Comparison of ENCODE assay signal across 10 cellular contexts in the genomic region with DNA sequence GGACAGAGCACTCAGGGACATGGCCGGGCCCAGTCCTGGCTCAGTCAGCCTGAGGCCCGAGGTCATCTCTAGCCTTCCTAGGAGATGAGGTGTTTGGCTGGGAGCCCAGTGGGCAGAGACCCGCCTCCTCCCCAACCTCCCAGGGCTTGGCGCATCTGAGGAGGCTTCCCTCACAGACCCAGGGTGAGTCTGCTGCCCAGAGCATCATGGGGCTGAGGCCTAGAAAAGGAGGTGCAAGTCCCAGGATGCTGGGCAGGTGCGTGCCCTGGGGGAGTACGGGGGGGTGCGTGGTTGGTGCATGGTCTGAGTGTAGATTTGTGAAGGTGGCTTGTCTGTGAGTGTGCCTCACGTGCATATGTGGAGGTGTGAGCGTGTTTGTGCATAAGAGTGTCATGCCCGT. TPM values are rescaled to one million over a fixed set of nuclear protein-coding genes. Genes with fewer than 3 reads are reported as not detected.
DNase-seq lines count a peak whose midpoint lies in the region; ATAC-seq, FAIRE-seq and TF ChIP-seq lines count a peak whose summit lies in the region.
"Had no signal": no experiment of that assay in that cellular context is flagged by ENCODE, and none has a peak within 500 bp of the region (broad histone marks: within the 10 kb centered on the region; RNA-seq: fewer than 3 reads in every experiment).

No MANE protein-coding gene starts in this region.

- CTCF ChIA-PET in activated naive CD4-positive, alpha-beta T cell treated with anti-CD3 and anti-CD28 coated beads for 36 hours (lab: Charles Lee): no interaction called here
- CTCF ChIA-PET in RWPE1 (lab: Yijun Ruan, JAX): no interaction called here

- no peaks in the 10 kb centered on the region for H3K36me3 Mint-ChIP-seq in activated naive CD4-positive, alpha-beta T cell treated with anti-CD3 and anti-CD28 coated beads, Interleukin-2, amount 50 U/mL, for 24 hours
- no peaks in the 10 kb centered on the region for H3K36me3 Mint-ChIP-seq in activated naive CD4-positive, alpha-beta T cell treated with anti-CD3 and anti-CD28 coated beads for 36 hours (ENCODE audit: low read depth)
- H3K36me3 Mint-ChIP-seq in type B pancreatic cell: no peaks in the 10 kb centered on the region

- FAIRE-seq in small intestine (lab: Jason Lieb, UNC): no peak
- FAIRE-seq: endothelial cell of umbilical vein, GM19239 had no signal

- POLR2A ChIA-PET in RWPE1 (lab: Yijun Ruan, JAX; ENCODE audit: low non-redundant PET): no interaction called here

- WGBS in small intestine, 3 donors: 74 to 80% (median 78%) methylated on average over 10 of the region's 10 CpGs

- no peaks in the 10 kb centered on the region for H3K36me3 ChIP-seq in small intestine (ENCODE audit: control insufficient read depth in 2 of 2, insufficient read depth in 2 of 2, low read length in 2 of 2)

- intact Hi-C loops in activated naive CD4-positive, alpha-beta T cell treated with anti-CD3 and anti-CD28 coated beads for 36 hours (cut with micrococcal nuclease): no loop called here

- no peaks in the 10 kb centered on the region for H3K9me3 ChIP-seq in small intestine (ENCODE audit: control insufficient read depth, low read depth)

- no peak overlapping the region for H3K27ac Mint-ChIP-seq in activated naive CD4-positive, alpha-beta T cell treated with anti-CD3 and anti-CD28 coated beads, Interleukin-2, amount 50 U/mL, for 24 hours
- H3K27ac Mint-ChIP-seq in activated naive CD4-positive, alpha-beta T cell treated with anti-CD3 and anti-CD28 coated beads for 36 hours: no peak overlapping the region
- no peak overlapping the region for H3K27ac Mint-ChIP-seq in type B pancreatic cell

- TF ChIP-seq CTCF in RWPE1 (conservative IDR thresholded peaks at IDR 0.05; ENCODE audit: low read depth) (no peak), type B pancreatic cell (conservative IDR thresholded peaks at IDR 0.05) (no peak)

- peaks cover 13% of the 10 kb centered on the region for H3K27me3 Mint-ChIP-seq in activated naive CD4-positive, alpha-beta T cell treated with anti-CD3 and anti-CD28 coated beads, Interleukin-2, amount 50 U/mL, for 24 hours
- peaks cover 26% of the 10 kb centered on the region for H3K27me3 Mint-ChIP-seq in activated naive CD4-positive, alpha-beta T cell treated with anti-CD3 and anti-CD28 coated beads for 36 hours (ENCODE audit: low read depth)
- peaks cover 6% of the 10 kb centered on the region for H3K27me3 Mint-ChIP-seq in type B pancreatic cell

- no peak for ATAC-seq in GM18867 (IDR thresholded peaks at IDR 0.05; ENCODE audit: unreplicated experiment)

- no peak for DNase-seq in activated naive CD4-positive, alpha-beta T cell treated with anti-CD3 and anti-CD28 coated beads for 36 hours
- DNase-seq in RWPE1 (ENCODE audit: low spot score): peak; percentile 83
- peak; percentile 85 for DNase-seq in fibroblast of gingiva (ENCODE audit: low read depth)
- DNase-seq in type B pancreatic cell (ENCODE audit: extremely low spot score, unreplicated experiment): no peak
- no peak for DNase-seq in small intestine
- no peak for DNase-seq in NCI-H2081 treated with DMSO at 0.1 percent for 48 hours (lab: John Stamatoyannopoulos, UW)

- H3K4me1 ChIP-seq in small intestine (ENCODE audit: control insufficient read depth in 2 of 2, insufficient read depth in 1 of 2, low read depth in 1 of 2, low read length in 1 of 2): no peaks in the 10 kb centered on the region

- H3K4me3 Mint-ChIP-seq in activated naive CD4-positive, alpha-beta T cell treated with anti-CD3 and anti-CD28 coated beads, Interleukin-2, amount 50 U/mL, for 24 hours: peak overlapping the region; percentile 9
- H3K4me3 Mint-ChIP-seq in activated naive CD4-positive, alpha-beta T cell treated with anti-CD3 and anti-CD28 coated beads for 36 hours: no peak overlapping the region
- peak overlapping the region; percentile 60 for H3K4me3 Mint-ChIP-seq in type B pancreatic cell

- H3K27me3 ChIP-seq in small intestine (ENCODE audit: control insufficient read depth in 2 of 2, insufficient read depth in 2 of 2, low read length in 2 of 2): peaks cover 8 to 15% of the 10 kb centered on the region in 2 donors

- no peak overlapping the region for H3K4me3 ChIP-seq in small intestine (ENCODE audit: low read depth in 1 of 2, low read length in 2 of 2)

- peaks cover 13% of the 10 kb centered on the region for H3K4me1 Mint-ChIP-seq in activated naive CD4-positive, alpha-beta T cell treated with anti-CD3 and anti-CD28 coated beads, Interleukin-2, amount 50 U/mL, for 24 hours
- H3K4me1 Mint-ChIP-seq in activated naive CD4-positive, alpha-beta T cell treated with anti-CD3 and anti-CD28 coated beads for 36 hours (ENCODE audit: low read depth): peaks cover 7% of the 10 kb centered on the region
- peaks cover 4% of the 10 kb centered on the region for H3K4me1 Mint-ChIP-seq in type B pancreatic cell (ENCODE audit: unreplicated experiment)

- H3K27ac ChIP-seq in RWPE1 (peak overlapping the region; percentile 29; the same call in 1 of the 2 replicates), small intestine (ENCODE audit: low read depth in 1 of 2, low read length in 1 of 2) (no peak overlapping the region)

- H3K9me3 Mint-ChIP-seq in activated naive CD4-positive, alpha-beta T cell treated with anti-CD3 and anti-CD28 coated beads, Interleukin-2, amount 50 U/mL, for 24 hours: no peaks in the 10 kb centered on the region
- no peaks in the 10 kb centered on the region for H3K9me3 Mint-ChIP-seq in activated naive CD4-positive, alpha-beta T cell treated with anti-CD3 and anti-CD28 coated beads for 36 hours
- H3K9me3 Mint-ChIP-seq in type B pancreatic cell: no peaks in the 10 kb centered on the region

RNA-seq across cellular contexts. Expression of gene PDE6G, which starts 4.7 kb away (rescaled TPM):
- under 1 TPM; 0.83 to 0.89 TPM for total RNA-seq in activated naive CD4-positive, alpha-beta T cell treated with anti-CD3 and anti-CD28 coated beads for 36 hours
- total RNA-seq in type B pancreatic cell (ENCODE audit: low replicate concordance): 0.97 TPM in 1 of 2 replicates, not detected in the other
- polyA plus RNA-seq in small intestine: 1 to 10 TPM in 2 of 3 donors, not detected in 1; 1.4 to 7.8 TPM

RNA-seq across cellular contexts. Expression of gene TSPAN10, which starts 14.7 kb away (rescaled TPM):
- under 1 TPM in 1 of 2 experiments, not detected in 1; 0.12 TPM for total RNA-seq in activated naive CD4-positive, alpha-beta T cell treated with anti-CD3 and anti-CD28 coated beads for 36 hours
- total RNA-seq in type B pancreatic cell (ENCODE audit: low replicate concordance): 1.4 and 3.0 TPM in 2 replicates
- polyA plus RNA-seq in small intestine: under 1 TPM in 1 of 3 donors, not detected in 2; 0.40 TPM

RNA-seq across cellular contexts. Expression of gene OXLD1, which starts 14.7 kb away (rescaled TPM):
- total RNA-seq in activated naive CD4-positive, alpha-beta T cell treated with anti-CD3 and anti-CD28 coated beads for 36 hours: 10 to 100 TPM; 41.9 to 44.1 TPM
- 24.0 and 28.1 TPM in 2 replicates for total RNA-seq in type B pancreatic cell (ENCODE audit: low replicate concordance)
- 10 to 100 TPM; 54.8 to 76.0 (median 75.7) TPM for polyA plus RNA-seq in small intestine

RNA-seq across cellular contexts. Expression of gene NPLOC4, which starts 14.8 kb away (rescaled TPM):
- total RNA-seq in activated naive CD4-positive, alpha-beta T cell treated with anti-CD3 and anti-CD28 coated beads for 36 hours: 10 to 100 TPM; 67.0 to 68.6 TPM
- 82.4 and 90.1 TPM in 2 replicates for total RNA-seq in type B pancreatic cell (ENCODE audit: low replicate concordance)
- polyA plus RNA-seq in small intestine: 10 to 100 TPM; 33.0 to 34.4 (median 33.8) TPM

RNA-seq across cellular contexts. Expression of gene CCDC137, which starts 14.8 kb away (rescaled TPM):
- 10 to 100 TPM; 30.8 to 32.3 TPM for total RNA-seq in activated naive CD4-positive, alpha-beta T cell treated with anti-CD3 and anti-CD28 coated beads for 36 hours
- 27.5 and 32.1 TPM in 2 replicates for total RNA-seq in type B pancreatic cell (ENCODE audit: low replicate concordance)
- 10 to 100 TPM; 18.1 to 89.2 (median 24.6) TPM for polyA plus RNA-seq in small intestine

Comparison
In these comparisons a context has a peak if more than half of its experiments do, and no peak if none do; other contexts are left out.
1. DNase-seq: peak in RWPE1 (single experiment) and fibroblast of gingiva (single experiment); none in activated naive CD4-positive, alpha-beta T cell treated with anti-CD3 and anti-CD28 coated beads for 36 hours (single experiment), type B pancreatic cell (single experiment), small intestine (single experiment) and NCI-H2081 treated with DMSO at 0.1 percent for 48 hours (single experiment).